Comparison of ENCODE assay signal across 2 cellular contexts in the genomic region with DNA sequence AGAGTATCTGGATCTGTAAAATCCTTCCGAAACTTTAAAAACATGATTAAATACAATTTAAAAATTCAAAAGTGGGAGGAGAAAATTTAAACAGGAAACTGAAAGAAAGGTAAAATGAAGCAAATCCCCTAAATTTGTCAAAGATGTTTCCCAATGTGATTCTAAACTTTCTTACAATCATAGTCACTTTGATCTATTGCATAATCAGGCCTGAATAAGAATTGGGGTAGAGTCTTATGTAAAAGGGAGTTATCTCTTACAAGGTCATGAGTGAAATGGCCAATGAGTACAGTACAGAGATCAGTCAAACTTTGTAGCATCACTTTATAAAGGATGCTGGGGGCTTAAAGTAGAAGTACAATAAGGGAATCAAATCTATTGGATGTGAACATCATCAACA.
TF ChIP-seq lines count a peak whose summit lies in the region.

No MANE protein-coding gene starts in this region.

TF ChIP-seq in HepG2, 621 proteins besides CTCF, POLR2A, EP300 and RAD21 (continued from another document):
- TF ChIP-seq LCORL (IDR thresholded peaks at IDR 0.05): no peak
- no peak for TF ChIP-seq LCORL (CRISPR knock-in tag; IDR thresholded peaks at IDR 0.05)

TF ChIP-seq in IMR-90, 13 proteins besides CTCF, POLR2A, EP300 and RAD21 (continued from another document):
- no peak for TF ChIP-seq BHLHE40 (IDR thresholded peaks at IDR 0.05; ENCODE audit: low read depth, low read length)
